ENCODE assay signal across 13 cellular contexts in the genomic region with DNA sequence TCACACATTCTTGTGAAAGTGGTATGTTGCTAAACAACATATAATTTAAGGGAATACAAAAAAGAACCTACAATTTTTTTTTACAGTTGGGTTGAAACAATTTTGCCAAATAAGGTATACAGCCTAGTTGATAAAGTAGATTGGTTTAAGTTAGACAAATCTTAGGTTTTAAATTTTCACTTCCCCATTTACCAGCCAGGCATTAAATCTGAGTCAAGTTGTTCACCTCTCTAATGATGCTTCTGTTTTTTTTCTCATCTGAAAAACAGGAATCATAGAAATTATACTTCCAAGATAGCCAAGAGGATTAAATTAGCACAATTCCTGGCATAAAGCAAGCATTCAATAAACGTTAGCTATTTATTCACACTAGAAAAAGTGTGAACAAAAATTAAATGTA. TPM values are rescaled to one million over a fixed set of nuclear protein-coding genes. Genes with fewer than 3 reads are reported as not detected.
DNase-seq lines count a peak whose midpoint lies in the region; ATAC-seq and TF ChIP-seq lines count a peak whose summit lies in the region.
"Had no signal": no experiment of that assay in that cellular context is flagged by ENCODE, and none has a peak within 500 bp of the region (broad histone marks: within the 10 kb centered on the region; RNA-seq: fewer than 3 reads in every experiment).

No MANE protein-coding gene starts in this region.

- peaks cover 2% of the 10 kb centered on the region for H3K27me3 Mint-ChIP-seq in GM23338 (ENCODE audit: insufficient read depth, low read depth, poor library complexity)
- H3K27me3 Mint-ChIP-seq: activated naive CD8-positive, alpha-beta T cell had no signal

- ATAC-seq in GM18907 (IDR thresholded peaks at IDR 0.05; ENCODE audit: unreplicated experiment) = peak; percentile 90
- ATAC-seq in GM23338 = no peak
- ATAC-seq in HG03432 (IDR thresholded peaks at IDR 0.05; ENCODE audit: unreplicated experiment) = peak; percentile 93
- ATAC-seq: heart right ventricle had no signal

- peaks cover 18% of the 10 kb centered on the region; the same call in 2 of the 3 replicates for H3K36me3 Mint-ChIP-seq in GM23338 (ENCODE audit: low read depth)

- peaks cover 70% of the 10 kb centered on the region for H3K79me2 ChIP-seq in GM23338 (replicated peaks; ENCODE audit: insufficient read depth)

- H2AFZ ChIP-seq in GM23338 = no peak overlapping the region
- H2AFZ ChIP-seq: GM23248 had no signal

- peaks cover 11% of the 10 kb centered on the region for H4K20me1 ChIP-seq in GM23338 (replicated peaks; ENCODE audit: insufficient read depth)

- H3K27ac ChIP-seq in GM23338 (ENCODE audit: low read depth) = no peak overlapping the region
- H3K27ac ChIP-seq: GM23248, heart right ventricle had no signal

- H3K27ac Mint-ChIP-seq in GM23338 = 0 out of 2 replicates have a peak overlapping the region, but pooled peaks have one; percentile 59
- H3K27ac Mint-ChIP-seq: activated naive CD8-positive, alpha-beta T cell had no signal

- no peaks in the 10 kb centered on the region for H3F3A ChIP-seq in GM23338 (replicated peaks; ENCODE audit: low read depth)

- H3K36me3 ChIP-seq in GM23338 (ENCODE audit: insufficient read depth) = no peaks in the 10 kb centered on the region

- no peaks in the 10 kb centered on the region for H3K9me2 ChIP-seq in GM23338 (ENCODE audit: insufficient read depth)

- H3K4me3 ChIP-seq in GM23338 (no peak overlapping the region), fibroblast of pulmonary artery (replicated peaks; ENCODE audit: low read depth, low read length) (no peak overlapping the region)
- H3K4me3 ChIP-seq: GM23248, heart right ventricle had no signal

- DNase-seq in GM23338 (ENCODE audit: low spot score) (no peak), fibroblast of pulmonary artery (ENCODE audit: low read depth) (peak; percentile 12), epidermal melanocyte (ENCODE audit: insufficient read length, low spot score) (no peak), SHP77 treated with DMSO at 0.1 percent for 48 hours (lab: John Stamatoyannopoulos, UW) (no peak), NCI-H1092 treated with DMSO at 0.1 percent for 48 hours (lab: John Stamatoyannopoulos, UW) (no peak)
- DNase-seq in activated CD4-positive, CD25-positive, alpha-beta regulatory T cell treated with anti-CD3 and anti-CD28 coated beads, Interleukin-2, amount 50 U/mL, for 72 hours = no peak
- DNase-seq: Calu3, GM23248, heart right ventricle, midbrain had no signal

- H3K27me3 ChIP-seq in GM23338 (ENCODE audit: insufficient read depth) = no peaks in the 10 kb centered on the region
- H3K27me3 ChIP-seq: heart right ventricle had no signal

- H3K4me2 ChIP-seq in GM23338 = no peak overlapping the region

- no peak for TF ChIP-seq CTCF in GM23338 (conservative IDR thresholded peaks at IDR 0.05; ENCODE audit: low read depth in 2 of 2)
- no peak for TF ChIP-seq CTCF in fibroblast of pulmonary artery (IDR thresholded peaks at IDR 0.05; ENCODE audit: low read length, missing control alignments)

- no peak overlapping the region for H3K4me3 Mint-ChIP-seq in GM23338
- H3K4me3 Mint-ChIP-seq: activated naive CD8-positive, alpha-beta T cell had no signal

- H3K9me3 Mint-ChIP-seq in GM23338 = no peaks in the 10 kb centered on the region

- peaks cover 10% of the 10 kb centered on the region; the same call in 2 of the 3 replicates for H3K4me1 Mint-ChIP-seq in GM23338

- H3K4me1 ChIP-seq in GM23338 (ENCODE audit: insufficient read depth) = no peaks in the 10 kb centered on the region

TF ChIP-seq in GM23338, 12 proteins besides CTCF, POLR2A, EP300 and RAD21:
- TF ChIP-seq EZH2 (IDR thresholded peaks at IDR 0.05; ENCODE audit: low read depth, unreplicated experiment) = no peak
- no peak for TF ChIP-seq STAT1 (IDR thresholded peaks at IDR 0.05; ENCODE audit: unreplicated experiment)
- TF ChIP-seq NANOG (IDR thresholded peaks at IDR 0.05; ENCODE audit: borderline replicate concordance) = no peak
- TF ChIP-seq EZH2phosphoT487 (IDR thresholded peaks at IDR 0.05; ENCODE audit: unreplicated experiment) = no peak
- TF ChIP-seq JUNB (IDR thresholded peaks at IDR 0.05; ENCODE audit: unreplicated experiment) = no peak
- TF ChIP-seq ZNF114 (CRISPR knock-in tag; IDR thresholded peaks at IDR 0.05) = no peak
- TF ChIP-seq ZNF462 (CRISPR knock-in tag; IDR thresholded peaks at IDR 0.05) = no peak
- no peak for TF ChIP-seq CREB1 (CRISPR knock-in tag; IDR thresholded peaks at IDR 0.05; ENCODE audit: low read depth)
- TF ChIP-seq POLR2AphosphoS5 (IDR thresholded peaks at IDR 0.05; ENCODE audit: low read depth) = no peak
- no peak for TF ChIP-seq ZNF331 (CRISPR knock-in tag; IDR thresholded peaks at IDR 0.05; ENCODE audit: low read depth)

RNA-seq across cellular contexts. Expression of gene ZBTB44, which starts 45.2 kb away (rescaled TPM):
- 102 and 104 TPM in 2 replicates for total RNA-seq in GM23338 (2014; rRNA removed; shearing (Covaris generic))
- 57.9 and 61.2 TPM in 2 replicates for polyA plus RNA-seq in GM23338 (2016; fragmentation: Nextera tagmentation; extraction: Ambion mirVana)
